In genomic region chr14:105889666-105890473, GRCh38 we compare ENCODE assay signal across 14 cellular contexts.
DNase-seq lines count a peak whose midpoint lies in the region; ATAC-seq and TF ChIP-seq lines count a peak whose summit lies in the region.
"Had no signal": no experiment of that assay in that cellular context is flagged by ENCODE, and none has a peak within 500 bp of the region (broad histone marks: within the 10 kb centered on the region; RNA-seq: fewer than 3 reads in every experiment).

No MANE protein-coding gene starts in this region.

- H3K9me3 ChIP-seq in psoas muscle = no peaks in the 10 kb centered on the region
- H3K9me3 ChIP-seq: Caco-2 had no signal

- H3K27ac ChIP-seq in psoas muscle = no peak overlapping the region
- H3K27ac ChIP-seq: KMS-11 had no signal

- no peak for TF ChIP-seq CTCF in psoas muscle (IDR thresholded peaks at IDR 0.05)

- intact Hi-C loops in psoas muscle (cut with DNase I) = no loop called here

- no peaks in the 10 kb centered on the region for H3K27me3 ChIP-seq in psoas muscle (ENCODE audit: insufficient read depth in 3 of 3, low read length in 2 of 3)

- WGBS in psoas muscle, 3 donors = 68 to 70% (median 68%) methylated on average over 10 of the region's 10 CpGs

- no peaks in the 10 kb centered on the region for H3K4me1 ChIP-seq in psoas muscle
- H3K4me1 ChIP-seq: Caco-2 had no signal

- no peak overlapping the region for H3K4me3 ChIP-seq in psoas muscle

- DNase-seq in H4 (ENCODE audit: low spot score) (peak; percentile 1), psoas muscle (peak; percentile 1 to 34)
- DNase-seq: amniotic stem cell; dermis blood vessel endothelial cell; NCI-H2081 treated with DMSO at 0.1 percent for 48 hours; NK-92 treated with Interleukin-12 subunit alpha and Interleukin-12 subunit beta, amount 100 ng/mL, for 24 hours had no signal

- ATAC-seq in SK-N-SH treated with all-trans-retinoic acid at 6 μM for 48 hours (peak; percentile 44; the same call in 1 of the 3 replicates), esophagus mucosa (peak; percentile 14), psoas muscle (no peak), GM18498 (IDR thresholded peaks at IDR 0.05; ENCODE audit: unreplicated experiment) (no peak), HG03095 (IDR thresholded peaks at IDR 0.05; ENCODE audit: unreplicated experiment) (no peak), GM19452 (IDR thresholded peaks at IDR 0.05; ENCODE audit: unreplicated experiment) (no peak)
- ATAC-seq: HCT116 had no signal

- no peaks in the 10 kb centered on the region for H3K36me3 ChIP-seq in psoas muscle (ENCODE audit: insufficient read depth in 1 of 2, low read depth in 1 of 2)

TF ChIP-seq in SK-N-SH treated with all-trans-retinoic acid at 6 μM for 48 hours, 23 proteins besides CTCF, POLR2A, EP300 and RAD21:
- TF ChIP-seq BACH2 (CRISPR knock-in tag; IDR thresholded peaks at IDR 0.05; ENCODE audit: borderline replicate concordance) (no peak), ZNF8 (CRISPR knock-in tag; IDR thresholded peaks at IDR 0.05) (no peak), TOX (CRISPR knock-in tag; IDR thresholded peaks at IDR 0.05; ENCODE audit: borderline replicate concordance) (no peak), TSHZ2 (CRISPR knock-in tag; IDR thresholded peaks at IDR 0.05) (no peak), PPARA (CRISPR knock-in tag; IDR thresholded peaks at IDR 0.05; ENCODE audit: borderline replicate concordance) (no peak), TCF4 (CRISPR knock-in tag; IDR thresholded peaks at IDR 0.05; ENCODE audit: borderline replicate concordance) (no peak), PATZ1 (CRISPR knock-in tag; IDR thresholded peaks at IDR 0.05; ENCODE audit: borderline replicate concordance) (no peak), CSRNP3 (CRISPR knock-in tag; IDR thresholded peaks at IDR 0.05) (no peak), GLIS3 (CRISPR knock-in tag; IDR thresholded peaks at IDR 0.05) (no peak), SNAI2 (CRISPR knock-in tag; IDR thresholded peaks at IDR 0.05) (no peak), OSR1 (CRISPR knock-in tag; IDR thresholded peaks at IDR 0.05) (no peak), ZNF565 (CRISPR knock-in tag; conservative IDR thresholded peaks at IDR 0.05; ENCODE audit: low read depth) (no peak), ZFP30 (CRISPR knock-in tag; IDR thresholded peaks at IDR 0.05) (no peak)
TF ChIP-seq in SK-N-SH treated with all-trans-retinoic acid at 6 μM for 48 hours: peak in this region for 0.

Comparison
In these comparisons a context has a peak if more than half of its experiments do, and no peak if none do; other contexts are left out.
1. ATAC-seq: peak in SK-N-SH treated with all-trans-retinoic acid at 6 μM for 48 hours (single experiment) and esophagus mucosa (single experiment); none in psoas muscle (0 of 4), GM18498 (single experiment), HG03095 (single experiment) and GM19452 (single experiment).